ENCODE assay signal across 1 cellular context in the genomic region with DNA sequence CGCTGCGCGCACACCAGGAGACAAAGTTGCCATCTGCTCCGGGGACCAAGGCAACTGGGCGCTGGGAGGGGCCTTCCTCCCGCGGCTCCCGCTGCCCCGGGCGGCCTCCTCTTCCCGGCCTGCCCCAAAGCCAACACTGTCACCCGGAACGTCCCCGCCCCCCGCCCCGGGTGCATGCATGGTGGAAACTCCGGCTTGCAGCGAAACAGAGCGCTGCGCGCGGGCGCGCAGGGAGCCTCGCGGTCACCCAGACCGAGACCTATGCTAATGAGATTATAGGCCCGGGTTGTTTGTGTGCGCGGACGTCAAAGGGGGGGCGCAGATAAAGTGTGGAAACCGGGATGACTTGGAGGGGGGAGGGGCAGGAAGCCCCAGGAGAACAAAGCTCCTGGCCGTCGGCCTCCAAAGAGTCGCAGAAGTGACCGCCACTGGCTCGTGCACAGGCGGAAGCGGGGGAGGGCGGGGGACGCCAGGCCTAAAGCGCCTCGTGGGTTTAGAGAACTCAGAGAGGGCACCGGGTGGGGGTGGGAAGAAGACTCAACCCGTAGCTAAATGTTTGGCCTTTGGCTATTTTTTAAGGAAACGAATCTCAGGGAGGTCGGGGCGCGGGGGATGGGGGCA.
TF ChIP-seq lines count a peak whose summit lies in the region.

No MANE protein-coding gene starts in this region.

TF ChIP-seq in HepG2, 621 proteins besides CTCF, POLR2A, EP300 and RAD21 (continued from another document):
- TF ChIP-seq ATF6 (CRISPR knock-in tag; conservative IDR thresholded peaks at IDR 0.05) (no peak), RXRB (CRISPR knock-in tag; IDR thresholded peaks at IDR 0.05; ENCODE audit: borderline replicate concordance) (no peak), NRL (CRISPR knock-in tag; IDR thresholded peaks at IDR 0.05; ENCODE audit: borderline replicate concordance) (no peak), HCFC1 (IDR thresholded peaks at IDR 0.05; ENCODE audit: low read depth, low read length) (no peak)
